Comparison of ENCODE assay signal across 15 cellular contexts in the genomic region with DNA sequence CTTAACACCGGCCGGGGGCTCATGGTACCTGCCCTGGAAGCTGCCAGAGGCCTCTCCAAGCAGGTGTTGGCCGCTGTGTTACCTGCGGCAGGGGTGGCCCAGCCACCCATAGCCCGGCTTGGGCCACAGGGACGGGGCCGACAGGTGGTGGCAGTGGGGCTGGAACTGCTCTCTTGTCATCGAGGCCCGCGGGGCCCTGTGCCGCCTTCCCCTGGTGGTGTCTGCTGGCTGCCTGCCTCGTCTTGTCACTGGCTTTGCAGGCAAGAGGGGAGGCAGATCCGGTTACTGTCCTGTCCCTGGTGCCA.
"Had no signal": no experiment of that assay in that cellular context is flagged by ENCODE, and none has a peak within 500 bp of the region (broad histone marks: within the 10 kb centered on the region; RNA-seq: fewer than 3 reads in every experiment).

No MANE protein-coding gene starts in this region.

- DNase-seq: activated CD4-positive, alpha-beta T cell treated with anti-CD3 and anti-CD28 coated beads for 4 hours; activated CD8-positive, alpha-beta memory T cell treated with anti-CD3 and anti-CD28 coated beads, Interleukin-2, amount 50 U/mL, for 48 hours; activated CD8-positive, alpha-beta T cell treated with anti-CD3 and anti-CD28 coated beads for 36 hours; activated naive CD4-positive, alpha-beta T cell treated with Interleukin-2 at 50 U/mL for 16 hours; activated naive CD8-positive, alpha-beta T cell treated with anti-CD3 and anti-CD28 coated beads, Interleukin-2, amount 50 U/mL, for 24 hours; colonic mucosa; foreskin melanocyte; mesendoderm; spleen; stimulated activated CD4-positive, alpha-beta T cell treated with anti-CD3 and anti-CD28 coated beads, Interleukin-1b, Interleukin-23, amount 100 ng/mL, for 48 hours; stimulated activated naive B cell treated with anti-CD40 and anti-IgM and Interleukin-4, amounts not matched to agents 10 μg/mL and 1 μg/mL and 100 μg/mL, for 72 hours; T-cell; T1000 had no signal

- ATAC-seq: activated CD8-positive, alpha-beta T cell treated with anti-CD3 and anti-CD28 coated beads for 36 hours; activated naive CD8-positive, alpha-beta T cell treated with anti-CD3 and anti-CD28 coated beads, Interleukin-2, amount 50 U/mL, for 24 hours; stimulated activated naive B cell treated with anti-CD40 and anti-IgM and Interleukin-4, amounts not matched to agents 10 μg/mL and 1 μg/mL and 100 μg/mL, for 72 hours; T-cell had no signal

- H3K36me3 ChIP-seq: colonic mucosa had no signal

- H3K4me3 ChIP-seq: colonic mucosa, spleen, upper lobe of left lung had no signal

- H3K27me3 ChIP-seq: colonic mucosa, spleen, upper lobe of left lung had no signal

- H3K27ac ChIP-seq: colonic mucosa, parathyroid adenoma, spleen, upper lobe of left lung had no signal

- H2AFZ ChIP-seq: parathyroid adenoma had no signal

- H3K9me3 ChIP-seq: colonic mucosa, spleen, upper lobe of left lung had no signal

- H3K4me1 ChIP-seq: parathyroid adenoma had no signal

- H3K9ac ChIP-seq: parathyroid adenoma had no signal
